35 cellular contexts compared by ENCODE assay signal in genomic region chr2:64887565-64887964, GRCh38.
DNase-seq lines count a peak whose midpoint lies in the region; ATAC-seq, FAIRE-seq and TF ChIP-seq lines count a peak whose summit lies in the region.
"Had no signal": no experiment of that assay in that cellular context is flagged by ENCODE, and none has a peak within 500 bp of the region (broad histone marks: within the 10 kb centered on the region; RNA-seq: fewer than 3 reads in every experiment).

No MANE protein-coding gene starts in this region.

- no peak overlapping the region for H3K4me3 ChIP-seq in HCT116 (replicated peaks in 1 of 2; ENCODE audit: low read depth in 1 of 2, low read length in 2 of 2)
- no peak overlapping the region for H3K4me3 ChIP-seq in K562
- H3K4me3 ChIP-seq in transverse colon, result no peak overlapping the region
- H3K4me3 ChIP-seq: A549; BLaER1; BLaER1 treated with 17β-estradiol and CSF1 and Interleukin-3, amounts not matched to agents 10 nM and 100 nM had no signal

- RAD21 ChIA-PET in HCT116 (lab: Charles Lee; ENCODE audit: low non-redundant PET in 1 of 2, low total read pairs in 2 of 2, uncharacterized antibody in 2 of 2, unreplicated experiment in 2 of 2), result no interaction called here

- TF ChIP-seq RAD21 in HCT116 (IDR thresholded peaks at IDR 0.05; ENCODE audit: low read depth), result no peak
- TF ChIP-seq RAD21 in K562 (CRISPR knock-in tag; conservative IDR thresholded peaks at IDR 0.05 in 1 of 2, IDR thresholded peaks at IDR 0.05 in 1 of 2), result no peak

- H2AFZ ChIP-seq in HCT116 (ENCODE audit: low read depth, low read length, poor library complexity, severe bottlenecking) (no peak overlapping the region), K562 (ENCODE audit: low read depth, low read length) (no peak overlapping the region)

- H3K4me2 ChIP-seq in HCT116 (ENCODE audit: low read length) (no peak overlapping the region), K562 (ENCODE audit: insufficient read depth, low read length) (no peak overlapping the region)
- H3K4me2 ChIP-seq: A549; BLaER1; BLaER1 treated with 17β-estradiol and CSF1 and Interleukin-3, amounts not matched to agents 10 nM and 100 nM had no signal

- POLR2A ChIA-PET in HCT116 (lab: Charles Lee), result no interaction called here
- POLR2A ChIA-PET in K562 (lab: Yijun Ruan, JAX), result no interaction called here

- H3K9ac ChIP-seq in HCT116 (ENCODE audit: low read length) (no peak overlapping the region), K562 (ENCODE audit: insufficient read depth in 1 of 2, low read depth in 2 of 2, low read length in 2 of 2) (no peak overlapping the region)
- H3K9ac ChIP-seq: BLaER1; BLaER1 treated with 17β-estradiol and CSF1 and Interleukin-3, amounts not matched to agents 10 nM and 100 nM had no signal

- ATAC-seq in HCT116 (no peak), K562 (no peak), GM19463 (IDR thresholded peaks at IDR 0.05; ENCODE audit: unreplicated experiment) (no peak)
- ATAC-seq: CD8-positive, alpha-beta T cell had no signal

- H3K27ac ChIP-seq in HCT116 (ENCODE audit: low read depth, low read length) (no peak overlapping the region), K562 (ENCODE audit: extremely low read depth, low read depth, low read length) (no peak overlapping the region), transverse colon (no peak overlapping the region)
- H3K27ac ChIP-seq: 22Rv1; A549; BLaER1; BLaER1 treated with 17β-estradiol and CSF1 and Interleukin-3, amounts not matched to agents 10 nM and 100 nM; C4-2B had no signal

- TF ChIP-seq CTCF in HCT116 (IDR thresholded peaks at IDR 0.05 in 2 of 3, conservative IDR thresholded peaks at IDR 0.05 in 1 of 3; ENCODE audit: borderline replicate concordance in 1 of 3, insufficient read depth in 1 of 3, low read depth in 2 of 3, low read length in 2 of 3) (no peak), K562 (IDR thresholded peaks at IDR 0.05 in 2 of 3, conservative IDR thresholded peaks at IDR 0.05 in 1 of 3; ENCODE audit: insufficient read depth in 2 of 3, low read depth in 1 of 3, low read length in 3 of 3) (no peak), transverse colon (IDR thresholded peaks at IDR 0.05) (no peak)

- TF ChIP-seq EP300 in K562 (IDR thresholded peaks at IDR 0.05; ENCODE audit: low read length) (no peak), transverse colon (IDR thresholded peaks at IDR 0.05; ENCODE audit: low read depth) (no peak)

- TF ChIP-seq POLR2A in HCT116 (IDR thresholded peaks at IDR 0.05; ENCODE audit: borderline replicate concordance, extremely low read depth, insufficient read depth, insufficient read length) (no peak), K562 (conservative IDR thresholded peaks at IDR 0.05) (no peak), transverse colon (IDR thresholded peaks at IDR 0.05) (no peak)

- no peaks in the 10 kb centered on the region for H3K9me2 ChIP-seq in HCT116 (ENCODE audit: insufficient read depth)

- H3K9me1 ChIP-seq in K562 (ENCODE audit: control insufficient read depth, insufficient read depth, low read length), result no peaks in the 10 kb centered on the region

- CTCF ChIA-PET in HCT116 (lab: Charles Lee), result no interaction called here
- CTCF ChIA-PET in K562 (lab: Yijun Ruan, JAX; ENCODE audit: low intra/inter-chr PET ratio), result no interaction called here

- H3K4me1 ChIP-seq in HCT116 (ENCODE audit: control insufficient read depth in 1 of 2, insufficient read depth in 2 of 2, low read length in 2 of 2) (peaks cover 0 to 6% of the 10 kb centered on the region in 2 experiments; a peak in 1 of 4 replicates), K562 (replicated peaks in 1 of 2; ENCODE audit: control insufficient read depth in 2 of 2, insufficient read depth in 2 of 2, low read length in 2 of 2) (no peaks in the 10 kb centered on the region), transverse colon (no peaks in the 10 kb centered on the region)
- H3K4me1 ChIP-seq: BE2C; BLaER1; BLaER1 treated with 17β-estradiol and CSF1 and Interleukin-3, amounts not matched to agents 10 nM and 100 nM; Caco-2 had no signal

- H3K9me3 ChIP-seq in HCT116 (ENCODE audit: control insufficient read depth in 1 of 2, insufficient read depth in 1 of 2, low read depth in 1 of 2, low read length in 2 of 2), result peaks cover 0 to 11% of the 10 kb centered on the region in 2 experiments; a peak in 1 of 4 replicates
- peaks cover 9% of the 10 kb centered on the region for H3K9me3 ChIP-seq in K562 (replicated peaks; ENCODE audit: control insufficient read depth, insufficient read depth, low read depth, low read length)
- no peaks in the 10 kb centered on the region for H3K9me3 ChIP-seq in transverse colon
- H3K9me3 ChIP-seq: A549, BE2C had no signal

- no peak for DNase-seq in HCT116 (ENCODE audit: low read depth, low spot score)
- peak; percentile 63 for DNase-seq in MV-4-11 (lab: John Stamatoyannopoulos, UW)
- no peak for DNase-seq in K562 (ENCODE audit: extremely low read depth in 1 of 4, low spot score in 3 of 4)
- peak; percentile 8 for DNase-seq in glomerular visceral epithelial cell (ENCODE audit: extremely low spot score)
- DNase-seq in NCI-H524 (lab: John Stamatoyannopoulos, UW), result no peak
- DNase-seq in transverse colon, result no peak
- DNase-seq in epidermal melanocyte (ENCODE audit: insufficient read length, low spot score), result no peak
- DNase-seq: 8988T; ACHN; AML-193; BE2C; C1 segment of cervical spinal cord; Caco-2; Calu3; CD4-positive, alpha-beta memory T cell; CD4-positive, alpha-beta T cell; CD4-positive, CD25-positive, alpha-beta regulatory T cell; CD8-positive, alpha-beta memory T cell; CD8-positive, alpha-beta T cell; COR-L47; DMS 273 treated with DMSO at 0.1 percent for 48 hours; DMS153; DMS53; DMS79; DMS79 treated with DMSO at 0.1 percent for 48 hours; DND-41; EL had no signal

- no peaks in the 10 kb centered on the region for H3K79me2 ChIP-seq in HCT116 (ENCODE audit: insufficient read depth, low read length)
- H3K79me2 ChIP-seq in K562 (ENCODE audit: control insufficient read depth, insufficient read depth, low read length), result no peaks in the 10 kb centered on the region

- no peaks in the 10 kb centered on the region for H3K36me3 ChIP-seq in HCT116 (ENCODE audit: control insufficient read depth in 1 of 2, insufficient read depth in 2 of 2, low read length in 2 of 2)
- H3K36me3 ChIP-seq in K562 (ENCODE audit: control insufficient read depth, insufficient read depth, low read length), result no peaks in the 10 kb centered on the region
- H3K36me3 ChIP-seq in transverse colon, result no peaks in the 10 kb centered on the region
- H3K36me3 ChIP-seq: BE2C, BLaER1 had no signal

- BruUV-seq in HCT116 (replicated peaks; lab: Mats Ljungman, UMichigan) (no TSS peak), K562 (replicated peaks; lab: Mats Ljungman, UMichigan) (no TSS peak)

- no peak for FAIRE-seq in K562 (lab: Jason Lieb, UNC)
- FAIRE-seq: A204.1, A549, D721Med had no signal

- 1% methylated on average over 5 of the region's 5 CpGs for WGBS in K562 (ENCODE audit: insufficient coverage, low coverage, missing lambda C conversion rate)
- 88 to 99% methylated on average over 4 to 5 of the region's 5 CpGs for WGBS in transverse colon (ENCODE audit: low coverage in 1 of 2), 2 donors

- intact Hi-C loops in HCT116 (cut with micrococcal nuclease), result no loop called here
- intact Hi-C loops in K562 (cut with micrococcal nuclease), result no loop called here
- intact Hi-C loops in transverse colon (cut with DNase I; ENCODE audit: low total_unique reads), result no loop called here

- H4K20me1 ChIP-seq in HCT116 (ENCODE audit: insufficient read depth) (no peaks in the 10 kb centered on the region), K562 (replicated peaks; ENCODE audit: control insufficient read depth, insufficient read depth, low read length) (no peaks in the 10 kb centered on the region)
- H4K20me1 ChIP-seq: BLaER1; BLaER1 treated with 17β-estradiol and CSF1 and Interleukin-3, amounts not matched to agents 10 nM and 100 nM had no signal

- H3K27me3 ChIP-seq in HCT116 (ENCODE audit: insufficient read depth, low read length) (no peaks in the 10 kb centered on the region), K562 (ENCODE audit: control insufficient read depth in 2 of 2, insufficient read depth in 2 of 2, low read length in 2 of 2) (peaks cover 0 to 14% of the 10 kb centered on the region in 2 experiments; a peak in 3 of 5 replicates), transverse colon (peaks cover 2% of the 10 kb centered on the region)
- H3K27me3 ChIP-seq: BE2C; BLaER1; BLaER1 treated with 17β-estradiol and CSF1 and Interleukin-3, amounts not matched to agents 10 nM and 100 nM had no signal

- in situ Hi-C loops in K562 (cut with MboI), result loop anchor here (10.0 kb wide), 1 partner anchor 823 kb away; no protein-coding TSS in a partner anchor
- in situ Hi-C loops in transverse colon (cut with MboI; ENCODE audit: low pct_ligation_motif_present in 1 of 4, low pct_unique_long_range_greater_than_20kb in 1 of 4, low sequenced_read_pairs in 3 of 4), result loop anchor here (25.0 kb wide), 3 partner anchors 550 to 850 kb away; no protein-coding TSS in a partner anchor

TF ChIP-seq in HCT116, 20 proteins besides CTCF, POLR2A, EP300 and RAD21:
- TF ChIP-seq TCF7L2 (IDR thresholded peaks at IDR 0.05; ENCODE audit: borderline replicate concordance, extremely low read depth, insufficient read depth, insufficient read length), result no peak
- 0 out of 2 replicates have a peak, but pooled peaks have one; percentile 29 for TF ChIP-seq CBX3 (IDR thresholded peaks at IDR 0.05; ENCODE audit: low read depth)
TF ChIP-seq in HCT116: peak in this region for 1.

TF ChIP-seq in K562, 482 proteins besides CTCF, POLR2A, EP300 and RAD21:
- TF ChIP-seq CBX5 (IDR thresholded peaks at IDR 0.05; ENCODE audit: borderline replicate concordance, low read depth), result peak; percentile 85
- peak in 1 of 2 experiments; percentile 36; a peak in 1 of 4 replicates for TF ChIP-seq TRIM24 (IDR thresholded peaks at IDR 0.05)
- no peak for TF ChIP-seq MLX (CRISPR knock-in tag; conservative IDR thresholded peaks at IDR 0.05)
- TF ChIP-seq CBX3 (IDR thresholded peaks at IDR 0.05; ENCODE audit: borderline replicate concordance in 1 of 2, low read length in 2 of 2), result peak in 1 of 2 experiments; percentile 40; a peak in 1 of 3 replicates
- TF ChIP-seq HNRNPL (IDR thresholded peaks at IDR 0.05; ENCODE audit: low read depth, low read length), result no peak
- peak; percentile 64; the same call in 1 of the 2 replicates for TF ChIP-seq CBX1 (IDR thresholded peaks at IDR 0.05; ENCODE audit: low read depth)
- peak; percentile 83 for TF ChIP-seq TRIM28 (IDR thresholded peaks at IDR 0.05)

Comparison
In these comparisons a context has a peak if more than half of its experiments do, and no peak if none do; other contexts are left out.
1. DNase-seq: peak in MV-4-11 (single experiment) and glomerular visceral epithelial cell (single experiment); none in HCT116 (single experiment), K562 (0 of 4), NCI-H524 (0 of 2), transverse colon (single experiment) and epidermal melanocyte (single experiment).